ENCODE assay signal across 1 cellular context in the genomic region with DNA sequence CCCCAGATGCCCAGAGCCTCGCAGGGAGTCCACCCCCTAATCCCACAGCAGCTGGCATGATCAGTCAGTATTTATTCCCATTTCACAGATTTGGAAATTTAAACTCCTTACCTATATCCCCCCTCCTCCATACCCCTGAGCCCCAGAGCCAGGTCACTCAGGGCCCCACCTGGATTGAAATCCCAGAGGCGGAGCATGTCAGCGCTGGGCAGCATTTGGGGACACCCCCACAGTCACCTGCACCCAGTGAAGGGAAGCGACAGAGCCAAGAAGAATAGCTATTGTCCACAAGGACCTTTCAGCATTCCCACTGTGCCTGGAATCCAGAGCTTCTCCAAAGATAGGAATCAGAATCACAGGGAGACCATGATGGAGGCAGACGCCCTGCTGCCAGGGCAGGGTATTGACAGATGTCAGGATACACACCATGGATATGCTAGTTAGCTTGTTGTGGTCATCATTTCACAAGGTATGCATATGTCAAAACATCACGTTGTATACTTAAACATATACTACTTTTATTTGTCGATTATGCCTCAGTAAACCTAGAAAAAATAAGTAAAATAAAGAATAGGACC.
TF ChIP-seq lines count a peak whose summit lies in the region.

No MANE protein-coding gene starts in this region.

TF ChIP-seq in GM12891, 5 proteins besides CTCF, POLR2A, EP300 and RAD21:
- TF ChIP-seq POLR2AphosphoS5 (IDR thresholded peaks at IDR 0.05; ENCODE audit: low read depth, low read length) (no peak), SPI1 (IDR thresholded peaks at IDR 0.05; ENCODE audit: low read depth, low read length) (no peak), PAX5 (IDR thresholded peaks at IDR 0.05; ENCODE audit: insufficient read depth, low read length, severe bottlenecking) (no peak), TAF1 (IDR thresholded peaks at IDR 0.05; ENCODE audit: low read depth, low read length) (no peak), POU2F2 (IDR thresholded peaks at IDR 0.05; ENCODE audit: low read depth, low read length) (no peak)
